Comparison of ENCODE assay signal across 2 cellular contexts in the genomic region with DNA sequence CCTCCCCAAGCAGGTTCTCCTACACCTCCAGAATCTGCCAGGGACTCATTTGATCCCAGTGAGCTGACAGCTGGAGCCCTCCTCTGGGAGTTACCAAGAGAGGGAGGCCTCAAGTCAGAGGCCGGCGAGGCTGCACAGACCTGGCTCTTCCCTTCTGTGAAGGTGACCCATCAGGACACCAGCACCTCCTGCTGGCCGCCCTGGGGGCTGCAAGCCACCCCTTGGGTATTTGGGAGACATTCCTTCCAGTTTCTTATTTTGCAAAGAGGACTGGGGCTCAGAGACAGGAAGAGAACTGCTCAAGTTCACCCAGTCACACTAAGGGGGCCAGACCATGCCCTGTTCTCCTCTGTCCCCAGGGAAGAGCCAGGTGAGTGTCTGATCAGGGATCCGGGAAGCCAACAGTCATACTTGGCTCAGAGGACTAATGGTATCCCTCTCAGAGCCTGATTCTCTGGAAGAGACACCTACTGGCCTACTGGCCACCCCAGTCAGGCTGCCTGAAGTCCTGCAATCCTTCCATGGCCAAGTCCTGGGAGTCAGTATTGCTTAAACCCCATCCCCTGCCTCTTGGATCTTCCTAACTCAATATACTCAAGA.
TF ChIP-seq lines count a peak whose summit lies in the region.

No MANE protein-coding gene starts in this region.

TF ChIP-seq in HCT116, 20 proteins besides CTCF, POLR2A, EP300 and RAD21:
- no peak for TF ChIP-seq FOSL1 (IDR thresholded peaks at IDR 0.05; ENCODE audit: low read depth)

TF ChIP-seq in HepG2, 621 proteins besides CTCF, POLR2A, EP300 and RAD21:
- no peak for TF ChIP-seq ZNF83 (CRISPR knock-in tag; IDR thresholded peaks at IDR 0.05; ENCODE audit: borderline replicate concordance)
- no peak for TF ChIP-seq GFI1 (CRISPR knock-in tag; IDR thresholded peaks at IDR 0.05; ENCODE audit: borderline replicate concordance)
- TF ChIP-seq ZNF790 (CRISPR knock-in tag; IDR thresholded peaks at IDR 0.05; ENCODE audit: borderline replicate concordance) = no peak
- TF ChIP-seq, protein P1, sequence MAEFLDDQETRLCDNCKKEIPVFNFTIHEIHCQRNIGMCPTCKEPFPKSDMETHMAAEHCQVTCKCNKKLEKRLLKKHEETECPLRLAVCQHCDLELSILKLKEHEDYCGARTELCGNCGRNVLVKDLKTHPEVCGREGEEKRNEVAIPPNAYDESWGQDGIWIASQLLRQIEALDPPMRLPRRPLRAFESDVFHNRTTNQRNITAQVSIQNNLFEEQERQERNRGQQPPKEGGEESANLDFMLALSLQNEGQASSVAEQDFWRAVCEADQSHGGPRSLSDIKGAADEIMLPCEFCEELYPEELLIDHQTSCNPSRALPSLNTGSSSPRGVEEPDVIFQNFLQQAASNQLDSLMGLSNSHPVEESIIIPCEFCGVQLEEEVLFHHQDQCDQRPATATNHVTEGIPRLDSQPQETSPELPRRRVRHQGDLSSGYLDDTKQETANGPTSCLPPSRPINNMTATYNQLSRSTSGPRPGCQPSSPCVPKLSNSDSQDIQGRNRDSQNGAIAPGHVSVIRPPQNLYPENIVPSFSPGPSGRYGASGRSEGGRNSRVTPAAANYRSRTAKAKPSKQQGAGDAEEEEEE (CRISPR knock-in tag; IDR thresholded peaks at IDR 0.05; ENCODE audit: borderline replicate concordance) = no peak
